1 cellular context compared by ENCODE assay signal in the genomic region with DNA sequence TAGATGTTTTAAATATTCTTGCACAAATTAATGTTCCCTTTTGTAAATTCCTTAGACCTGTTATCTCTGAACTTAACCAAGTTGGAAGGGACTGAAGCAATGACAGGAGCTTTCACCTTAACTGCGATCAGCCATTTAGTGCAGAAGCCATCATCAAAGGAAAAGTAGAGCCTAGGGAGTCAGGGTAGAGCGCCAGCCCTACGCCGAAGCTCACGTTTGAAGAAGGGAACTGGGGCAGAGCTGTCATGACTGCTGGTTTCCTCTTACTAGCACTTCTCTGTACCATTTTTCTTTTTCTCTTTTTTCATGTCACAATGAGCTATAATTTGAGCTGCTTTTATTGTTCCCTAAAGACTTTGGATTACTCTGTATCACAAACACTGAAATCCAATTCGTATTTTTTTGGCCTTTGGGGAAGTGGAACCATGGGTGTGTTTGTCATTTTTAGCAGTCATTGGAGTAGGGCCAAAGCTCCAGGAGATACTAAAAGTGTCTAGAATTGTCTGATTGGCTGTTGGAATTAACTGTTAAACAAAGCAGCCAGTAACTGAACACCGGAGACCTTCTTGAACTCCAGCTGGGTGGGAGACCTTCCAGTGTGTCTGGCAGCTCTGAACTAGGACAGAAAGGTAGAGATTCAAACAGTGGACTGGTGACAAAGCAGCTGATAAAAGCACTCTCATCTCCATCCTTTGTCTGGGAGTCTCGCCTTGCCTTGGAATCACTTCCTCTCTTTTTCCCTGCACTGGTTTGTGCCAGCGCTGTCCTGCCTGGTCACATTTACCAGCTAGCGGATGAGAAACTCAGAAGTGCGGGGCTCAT.
TF ChIP-seq lines count a peak whose summit lies in the region.

No MANE protein-coding gene starts in this region.

TF ChIP-seq in K562, 482 proteins besides CTCF, POLR2A, EP300 and RAD21:
- TF ChIP-seq NCOA6 (IDR thresholded peaks at IDR 0.05) (no peak), BRD9 (IDR thresholded peaks at IDR 0.05; ENCODE audit: low read depth, partially characterized antibody) (no peak), NFRKB (IDR thresholded peaks at IDR 0.05; ENCODE audit: low read depth) (no peak), SLC30A9 (CRISPR knock-in tag; IDR thresholded peaks at IDR 0.05) (no peak), RHOXF2B (CRISPR knock-in tag; conservative IDR thresholded peaks at IDR 0.05) (no peak), ZBTB17 (CRISPR knock-in tag; IDR thresholded peaks at IDR 0.05) (no peak), SNRNP70 (optimal IDR thresholded peaks at IDR 0.05; ENCODE audit: low read depth, low read length) (no peak), ZC3H4 (CRISPR knock-in tag; IDR thresholded peaks at IDR 0.05; ENCODE audit: borderline replicate concordance) (no peak), RFX5 (IDR thresholded peaks at IDR 0.05; ENCODE audit: low read depth, low read length) (no peak), MCM5 (IDR thresholded peaks at IDR 0.05; ENCODE audit: low read depth) (no peak), NCOR1 (IDR thresholded peaks at IDR 0.05) (no peak), NBN (IDR thresholded peaks at IDR 0.05; ENCODE audit: low read depth) (no peak), RBM14 (IDR thresholded peaks at IDR 0.05; ENCODE audit: borderline replicate concordance, insufficient read depth, low read depth, low read length) (no peak)
- TF ChIP-seq, protein P1, sequence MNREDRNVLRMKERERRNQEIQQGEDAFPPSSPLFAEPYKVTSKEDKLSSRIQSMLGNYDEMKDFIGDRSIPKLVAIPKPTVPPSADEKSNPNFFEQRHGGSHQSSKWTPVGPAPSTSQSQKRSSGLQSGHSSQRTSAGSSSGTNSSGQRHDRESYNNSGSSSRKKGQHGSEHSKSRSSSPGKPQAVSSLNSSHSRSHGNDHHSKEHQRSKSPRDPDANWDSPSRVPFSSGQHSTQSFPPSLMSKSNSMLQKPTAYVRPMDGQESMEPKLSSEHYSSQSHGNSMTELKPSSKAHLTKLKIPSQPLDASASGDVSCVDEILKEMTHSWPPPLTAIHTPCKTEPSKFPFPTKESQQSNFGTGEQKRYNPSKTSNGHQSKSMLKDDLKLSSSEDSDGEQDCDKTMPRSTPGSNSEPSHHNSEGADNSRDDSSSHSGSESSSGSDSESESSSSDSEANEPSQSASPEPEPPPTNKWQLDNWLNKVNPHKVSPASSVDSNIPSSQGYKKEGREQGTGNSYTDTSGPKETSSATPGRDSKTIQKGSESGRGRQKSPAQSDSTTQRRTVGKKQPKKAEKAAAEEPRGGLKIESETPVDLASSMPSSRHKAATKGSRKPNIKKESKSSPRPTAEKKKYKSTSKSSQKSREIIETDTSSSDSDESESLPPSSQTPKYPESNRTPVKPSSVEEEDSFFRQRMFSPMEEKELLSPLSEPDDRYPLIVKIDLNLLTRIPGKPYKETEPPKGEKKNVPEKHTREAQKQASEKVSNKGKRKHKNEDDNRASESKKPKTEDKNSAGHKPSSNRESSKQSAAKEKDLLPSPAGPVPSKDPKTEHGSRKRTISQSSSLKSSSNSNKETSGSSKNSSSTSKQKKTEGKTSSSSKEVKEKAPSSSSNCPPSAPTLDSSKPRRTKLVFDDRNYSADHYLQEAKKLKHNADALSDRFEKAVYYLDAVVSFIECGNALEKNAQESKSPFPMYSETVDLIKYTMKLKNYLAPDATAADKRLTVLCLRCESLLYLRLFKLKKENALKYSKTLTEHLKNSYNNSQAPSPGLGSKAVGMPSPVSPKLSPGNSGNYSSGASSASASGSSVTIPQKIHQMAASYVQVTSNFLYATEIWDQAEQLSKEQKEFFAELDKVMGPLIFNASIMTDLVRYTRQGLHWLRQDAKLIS (CRISPR knock-in tag; IDR thresholded peaks at IDR 0.05) = no peak
- TF ChIP-seq, protein P2, sequence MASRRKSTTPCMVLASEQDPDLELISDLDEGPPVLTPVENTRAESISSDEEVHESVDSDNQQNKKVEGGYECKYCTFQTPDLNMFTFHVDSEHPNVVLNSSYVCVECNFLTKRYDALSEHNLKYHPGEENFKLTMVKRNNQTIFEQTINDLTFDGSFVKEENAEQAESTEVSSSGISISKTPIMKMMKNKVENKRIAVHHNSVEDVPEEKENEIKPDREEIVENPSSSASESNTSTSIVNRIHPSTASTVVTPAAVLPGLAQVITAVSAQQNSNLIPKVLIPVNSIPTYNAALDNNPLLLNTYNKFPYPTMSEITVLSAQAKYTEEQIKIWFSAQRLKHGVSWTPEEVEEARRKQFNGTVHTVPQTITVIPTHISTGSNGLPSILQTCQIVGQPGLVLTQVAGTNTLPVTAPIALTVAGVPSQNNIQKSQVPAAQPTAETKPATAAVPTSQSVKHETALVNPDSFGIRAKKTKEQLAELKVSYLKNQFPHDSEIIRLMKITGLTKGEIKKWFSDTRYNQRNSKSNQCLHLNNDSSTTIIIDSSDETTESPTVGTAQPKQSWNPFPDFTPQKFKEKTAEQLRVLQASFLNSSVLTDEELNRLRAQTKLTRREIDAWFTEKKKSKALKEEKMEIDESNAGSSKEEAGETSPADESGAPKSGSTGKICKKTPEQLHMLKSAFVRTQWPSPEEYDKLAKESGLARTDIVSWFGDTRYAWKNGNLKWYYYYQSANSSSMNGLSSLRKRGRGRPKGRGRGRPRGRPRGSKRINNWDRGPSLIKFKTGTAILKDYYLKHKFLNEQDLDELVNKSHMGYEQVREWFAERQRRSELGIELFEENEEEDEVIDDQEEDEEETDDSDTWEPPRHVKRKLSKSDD (conservative IDR thresholded peaks at IDR 0.05; ENCODE audit: low read length) = no peak
- TF ChIP-seq, protein P3, sequence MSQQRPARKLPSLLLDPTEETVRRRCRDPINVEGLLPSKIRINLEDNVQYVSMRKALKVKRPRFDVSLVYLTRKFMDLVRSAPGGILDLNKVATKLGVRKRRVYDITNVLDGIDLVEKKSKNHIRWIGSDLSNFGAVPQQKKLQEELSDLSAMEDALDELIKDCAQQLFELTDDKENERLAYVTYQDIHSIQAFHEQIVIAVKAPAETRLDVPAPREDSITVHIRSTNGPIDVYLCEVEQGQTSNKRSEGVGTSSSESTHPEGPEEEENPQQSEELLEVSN (IDR thresholded peaks at IDR 0.05; ENCODE audit: borderline replicate concordance in 1 of 2, extremely low read depth in 1 of 2, insufficient read depth in 1 of 2, insufficient read length in 1 of 2, low read depth in 1 of 2, low read length in 1 of 2, poor library complexity in 1 of 2, severe bottlenecking in 1 of 2) = no peak
- TF ChIP-seq, protein P4, sequence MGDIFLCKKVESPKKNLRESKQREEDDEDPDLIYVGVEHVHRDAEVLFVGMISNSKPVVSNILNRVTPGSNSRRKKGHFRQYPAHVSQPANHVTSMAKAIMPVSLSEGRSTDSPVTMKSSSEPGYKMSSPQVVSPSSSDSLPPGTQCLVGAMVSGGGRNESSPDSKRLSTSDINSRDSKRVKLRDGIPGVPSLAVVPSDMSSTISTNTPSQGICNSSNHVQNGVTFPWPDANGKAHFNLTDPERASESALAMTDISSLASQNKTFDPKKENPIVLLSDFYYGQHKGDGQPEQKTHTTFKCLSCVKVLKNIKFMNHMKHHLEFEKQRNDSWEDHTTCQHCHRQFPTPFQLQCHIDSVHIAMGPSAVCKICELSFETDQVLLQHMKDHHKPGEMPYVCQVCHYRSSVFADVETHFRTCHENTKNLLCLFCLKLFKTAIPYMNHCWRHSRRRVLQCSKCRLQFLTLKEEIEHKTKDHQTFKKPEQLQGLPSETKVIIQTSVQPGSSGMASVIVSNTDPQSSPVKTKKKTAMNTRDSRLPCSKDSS (IDR thresholded peaks at IDR 0.05; ENCODE audit: low read depth, partially characterized antibody) = no peak
- TF ChIP-seq, protein P5, sequence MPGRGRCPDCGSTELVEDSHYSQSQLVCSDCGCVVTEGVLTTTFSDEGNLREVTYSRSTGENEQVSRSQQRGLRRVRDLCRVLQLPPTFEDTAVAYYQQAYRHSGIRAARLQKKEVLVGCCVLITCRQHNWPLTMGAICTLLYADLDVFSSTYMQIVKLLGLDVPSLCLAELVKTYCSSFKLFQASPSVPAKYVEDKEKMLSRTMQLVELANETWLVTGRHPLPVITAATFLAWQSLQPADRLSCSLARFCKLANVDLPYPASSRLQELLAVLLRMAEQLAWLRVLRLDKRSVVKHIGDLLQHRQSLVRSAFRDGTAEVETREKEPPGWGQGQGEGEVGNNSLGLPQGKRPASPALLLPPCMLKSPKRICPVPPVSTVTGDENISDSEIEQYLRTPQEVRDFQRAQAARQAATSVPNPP (IDR thresholded peaks at IDR 0.05; ENCODE audit: borderline replicate concordance, insufficient read depth, insufficient read length) = no peak
- TF ChIP-seq, protein P6, sequence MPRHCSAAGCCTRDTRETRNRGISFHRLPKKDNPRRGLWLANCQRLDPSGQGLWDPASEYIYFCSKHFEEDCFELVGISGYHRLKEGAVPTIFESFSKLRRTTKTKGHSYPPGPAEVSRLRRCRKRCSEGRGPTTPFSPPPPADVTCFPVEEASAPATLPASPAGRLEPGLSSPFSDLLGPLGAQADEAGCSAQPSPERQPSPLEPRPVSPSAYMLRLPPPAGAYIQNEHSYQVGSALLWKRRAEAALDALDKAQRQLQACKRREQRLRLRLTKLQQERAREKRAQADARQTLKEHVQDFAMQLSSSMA (CRISPR knock-in tag; IDR thresholded peaks at IDR 0.05) = no peak
- TF ChIP-seq, protein P7, sequence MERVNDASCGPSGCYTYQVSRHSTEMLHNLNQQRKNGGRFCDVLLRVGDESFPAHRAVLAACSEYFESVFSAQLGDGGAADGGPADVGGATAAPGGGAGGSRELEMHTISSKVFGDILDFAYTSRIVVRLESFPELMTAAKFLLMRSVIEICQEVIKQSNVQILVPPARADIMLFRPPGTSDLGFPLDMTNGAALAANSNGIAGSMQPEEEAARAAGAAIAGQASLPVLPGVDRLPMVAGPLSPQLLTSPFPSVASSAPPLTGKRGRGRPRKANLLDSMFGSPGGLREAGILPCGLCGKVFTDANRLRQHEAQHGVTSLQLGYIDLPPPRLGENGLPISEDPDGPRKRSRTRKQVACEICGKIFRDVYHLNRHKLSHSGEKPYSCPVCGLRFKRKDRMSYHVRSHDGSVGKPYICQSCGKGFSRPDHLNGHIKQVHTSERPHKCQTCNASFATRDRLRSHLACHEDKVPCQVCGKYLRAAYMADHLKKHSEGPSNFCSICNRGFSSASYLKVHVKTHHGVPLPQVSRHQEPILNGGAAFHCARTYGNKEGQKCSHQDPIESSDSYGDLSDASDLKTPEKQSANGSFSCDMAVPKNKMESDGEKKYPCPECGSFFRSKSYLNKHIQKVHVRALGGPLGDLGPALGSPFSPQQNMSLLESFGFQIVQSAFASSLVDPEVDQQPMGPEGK (CRISPR knock-in tag; IDR thresholded peaks at IDR 0.05; ENCODE audit: borderline replicate concordance) = no peak
TF ChIP-seq in K562: peak in this region for 0.
